In the genomic region with DNA sequence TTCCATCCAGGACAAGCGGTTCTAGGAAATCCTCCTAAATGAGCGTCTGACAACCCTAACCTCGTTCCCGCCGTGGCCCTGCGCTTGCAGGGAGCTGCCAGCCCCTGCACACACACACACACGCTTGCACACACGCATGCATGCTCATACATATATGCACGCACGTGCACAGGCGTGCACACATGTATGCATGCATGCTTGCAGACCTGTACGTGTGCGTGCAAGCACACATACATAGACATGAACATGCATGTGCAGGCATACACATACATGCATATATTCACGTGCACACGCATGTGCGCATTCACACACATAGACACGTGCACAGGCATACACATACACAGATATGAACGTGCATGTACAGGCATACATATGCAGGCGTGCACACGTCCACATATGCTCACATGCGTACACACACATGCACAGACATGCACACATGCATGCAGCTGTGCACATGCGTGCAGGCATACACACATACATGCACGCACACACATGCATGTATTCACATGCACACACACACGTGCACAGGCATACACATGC, we compare ENCODE assay signal across 22 cellular contexts. TPM values are rescaled to one million over a fixed set of nuclear protein-coding genes. Genes with fewer than 3 reads are reported as not detected.
A peak's percentile ranks its signal among the peaks of the same experiment; 100 is the strongest.
DNase-seq lines count a peak whose midpoint lies in the region; ATAC-seq and TF ChIP-seq lines count a peak whose summit lies in the region.
"Had no signal": no experiment of that assay in that cellular context is flagged by ENCODE, and none has a peak within 500 bp of the region (broad histone marks: within the 10 kb centered on the region; RNA-seq: fewer than 3 reads in every experiment).

No MANE protein-coding gene starts in this region.

- no peak overlapping the region for H3K4me3 Mint-ChIP-seq in glutamatergic neuron (ENCODE audit: unreplicated experiment)
- no peak overlapping the region for H3K4me3 Mint-ChIP-seq in CD4-positive, alpha-beta T cell
- H3K4me3 Mint-ChIP-seq: activated naive CD4-positive, alpha-beta T cell treated with anti-CD3 and anti-CD28 coated beads, Interleukin-2, amount 50 U/mL, for 24 hours; naive B cell; stimulated activated naive CD8-positive, alpha-beta T cell treated with anti-CD3 and anti-CD28 coated beads, Interleukin-15, Interleukin-2, amounts not matched to agents 100 ng/mL and 50 ng/mL, for 24 hours had no signal

- H3K36me3 Mint-ChIP-seq in glutamatergic neuron (ENCODE audit: unreplicated experiment) = no peaks in the 10 kb centered on the region
- peaks cover 10% of the 10 kb centered on the region for H3K36me3 Mint-ChIP-seq in CD4-positive, alpha-beta T cell (ENCODE audit: low read depth)
- H3K36me3 Mint-ChIP-seq: activated naive CD4-positive, alpha-beta T cell treated with anti-CD3 and anti-CD28 coated beads, Interleukin-2, amount 50 U/mL, for 24 hours; naive B cell had no signal

- peaks cover 9% of the 10 kb centered on the region for H3K4me1 Mint-ChIP-seq in glutamatergic neuron (ENCODE audit: low read depth, unreplicated experiment)
- H3K4me1 Mint-ChIP-seq in CD4-positive, alpha-beta T cell (ENCODE audit: low read depth) = peaks cover 4% of the 10 kb centered on the region

- no peaks in the 10 kb centered on the region for H3K27me3 ChIP-seq in osteoblast (ENCODE audit: insufficient read depth, low read length)
- H3K27me3 ChIP-seq in CD4-positive, alpha-beta T cell (ENCODE audit: control insufficient read depth, insufficient read depth, low read length) = no peaks in the 10 kb centered on the region
- H3K27me3 ChIP-seq: ascending aorta, transverse colon had no signal

- H3K4me3 ChIP-seq in HEK293 (ENCODE audit: low read depth, low read length) (no peak overlapping the region), osteoblast (ENCODE audit: insufficient read depth, low read length) (no peak overlapping the region)
- H3K4me3 ChIP-seq: prostate gland, smooth muscle cell, transverse colon had no signal

- no peak overlapping the region for H2AFZ ChIP-seq in osteoblast (ENCODE audit: low read length)

- H3K79me2 ChIP-seq in osteoblast (ENCODE audit: insufficient read depth, low read length) = peaks cover 81% of the 10 kb centered on the region

- no peaks in the 10 kb centered on the region for H3K9me3 Mint-ChIP-seq in glutamatergic neuron (ENCODE audit: unreplicated experiment)
- H3K9me3 Mint-ChIP-seq in CD4-positive, alpha-beta T cell = no peaks in the 10 kb centered on the region
- H3K9me3 Mint-ChIP-seq: activated naive CD4-positive, alpha-beta T cell treated with anti-CD3 and anti-CD28 coated beads, Interleukin-2, amount 50 U/mL, for 24 hours; naive B cell; stimulated activated naive CD8-positive, alpha-beta T cell treated with anti-CD3 and anti-CD28 coated beads, Interleukin-15, Interleukin-2, amounts not matched to agents 100 ng/mL and 50 ng/mL, for 24 hours had no signal

- CTCF ChIA-PET in HEK293 (lab: Yijun Ruan, JAX) = no interaction called here
- CTCF ChIA-PET in CD4-positive, alpha-beta T cell (lab: Charles Lee) = no interaction called here

- H3K9me3 ChIP-seq in HEK293 (ENCODE audit: control insufficient read depth, insufficient read depth, low read depth, low read length) = no peaks in the 10 kb centered on the region
- H3K9me3 ChIP-seq in osteoblast (ENCODE audit: low read depth, low read length) = no peaks in the 10 kb centered on the region
- H3K9me3 ChIP-seq in CD4-positive, alpha-beta T cell (ENCODE audit: control insufficient read depth, low read length) = no peaks in the 10 kb centered on the region
- H3K9me3 ChIP-seq: ascending aorta, prostate gland, transverse colon had no signal

- POLR2A ChIA-PET in HEK293 (lab: Yijun Ruan, JAX) = no interaction called here
- POLR2A ChIA-PET in CD4-positive, alpha-beta T cell (lab: Charles Lee) = interaction anchor here (0.9 kb wide), 1 partner anchor 10 kb away, joined by 3 read pairs; no protein-coding TSS in a partner anchor

- TF ChIP-seq CTCF in HEK293 (tag by site-specific recombination; IDR thresholded peaks at IDR 0.05) = no peak
- TF ChIP-seq CTCF in glutamatergic neuron (IDR thresholded peaks at IDR 0.05; ENCODE audit: partially characterized antibody, unreplicated experiment) = no peak
- no peak for TF ChIP-seq CTCF in osteoblast (IDR thresholded peaks at IDR 0.05; ENCODE audit: extremely low read depth, low read depth, low read length)
- no peak for TF ChIP-seq CTCF in omental fat pad (IDR thresholded peaks at IDR 0.05)
- no peak for TF ChIP-seq CTCF in CD4-positive, alpha-beta T cell (IDR thresholded peaks at IDR 0.05)

- peaks cover 58% of the 10 kb centered on the region for H4K20me1 ChIP-seq in osteoblast (ENCODE audit: insufficient read depth, low read length)

- H3K27ac ChIP-seq in HEK293 (ENCODE audit: extremely low read depth, low read depth, low read length) = no peak overlapping the region
- H3K27ac ChIP-seq in angular gyrus (ENCODE audit: low read depth, low read length) = peak overlapping the region; percentile 77
- no peak overlapping the region for H3K27ac ChIP-seq in osteoblast (ENCODE audit: low read depth, low read length)
- H3K27ac ChIP-seq in CD4-positive, alpha-beta T cell (ENCODE audit: low read depth, low read length) = no peak overlapping the region

- H3K4me2 ChIP-seq in osteoblast (ENCODE audit: insufficient read depth, low read length) = no peak overlapping the region

- H3K27ac Mint-ChIP-seq in glutamatergic neuron (ENCODE audit: unreplicated experiment) = peak overlapping the region; percentile 93
- no peak overlapping the region for H3K27ac Mint-ChIP-seq in CD4-positive, alpha-beta T cell
- H3K27ac Mint-ChIP-seq: activated naive CD4-positive, alpha-beta T cell treated with anti-CD3 and anti-CD28 coated beads, Interleukin-2, amount 50 U/mL, for 24 hours; stimulated activated naive CD8-positive, alpha-beta T cell treated with anti-CD3 and anti-CD28 coated beads, Interleukin-15, Interleukin-2, amounts not matched to agents 100 ng/mL and 50 ng/mL, for 24 hours had no signal

- H3K36me3 ChIP-seq in HEK293 (ENCODE audit: control insufficient read depth in 2 of 2, insufficient read depth in 1 of 2, low read length in 2 of 2) = peaks cover 0 to 30% of the 10 kb centered on the region in 2 experiments; a peak in 2 of 3 replicates
- peaks cover 55% of the 10 kb centered on the region for H3K36me3 ChIP-seq in osteoblast (ENCODE audit: insufficient read depth, low read length)

- DNase-seq in glutamatergic neuron (no peak), osteoblast (ENCODE audit: insufficient read length, low spot score, missing footprints) (peak; percentile 65), T-helper 2 cell (no peak), omental fat pad (ENCODE audit: low spot score) (no peak)
- DNase-seq in activated CD4-positive, CD25-positive, alpha-beta regulatory T cell (lab: John Stamatoyannopoulos, UW) = no peak
- DNase-seq in CD4-positive, alpha-beta T cell = no peak
- DNase-seq: DND-41; effector memory CD4-positive, alpha-beta T cell; naive B cell; RPMI8226; stimulated activated CD4-positive, alpha-beta T cell treated with anti-CD3 and anti-CD28 coated beads, Interleukin-2, amount 100 ng/mL, for 48 hours; transverse colon had no signal

- intact Hi-C loops in CD4-positive, alpha-beta T cell (cut with DNase I, micrococcal nuclease) = no loop called here

- no peak for ATAC-seq in omental fat pad (ENCODE audit: low FRiP score)
- no peak for ATAC-seq in CD4-positive, alpha-beta T cell (ENCODE audit: poor library complexity)

- peaks cover 1% of the 10 kb centered on the region for H3K27me3 Mint-ChIP-seq in glutamatergic neuron (ENCODE audit: unreplicated experiment)
- H3K27me3 Mint-ChIP-seq in CD4-positive, alpha-beta T cell = no peaks in the 10 kb centered on the region
- H3K27me3 Mint-ChIP-seq: activated naive CD4-positive, alpha-beta T cell treated with anti-CD3 and anti-CD28 coated beads, Interleukin-2, amount 50 U/mL, for 24 hours; naive B cell; stimulated activated naive CD8-positive, alpha-beta T cell treated with anti-CD3 and anti-CD28 coated beads, Interleukin-15, Interleukin-2, amounts not matched to agents 100 ng/mL and 50 ng/mL, for 24 hours had no signal

- no peaks in the 10 kb centered on the region for H3K4me1 ChIP-seq in HEK293 (ENCODE audit: control insufficient read depth, insufficient read depth, low read length)
- H3K4me1 ChIP-seq in osteoblast (ENCODE audit: insufficient read depth, low read length) = no peaks in the 10 kb centered on the region
- H3K4me1 ChIP-seq: prostate gland had no signal

TF ChIP-seq in HEK293, 187 proteins besides CTCF, POLR2A, EP300 and RAD21 (continues in another document):
- TF ChIP-seq ZNF776 (tag by site-specific recombination; IDR thresholded peaks at IDR 0.05; ENCODE audit: borderline replicate concordance) = no peak
- peak; percentile 17; the same call in 1 of the 2 replicates for TF ChIP-seq FEZF1 (tag by site-specific recombination; IDR thresholded peaks at IDR 0.05)
- no peak for TF ChIP-seq ZNF677 (tag by site-specific recombination; IDR thresholded peaks at IDR 0.05)
- TF ChIP-seq ZNF394 (tag by site-specific recombination; IDR thresholded peaks at IDR 0.05; ENCODE audit: borderline replicate concordance) = no peak
- no peak for TF ChIP-seq ZIC2 (tag by site-specific recombination; IDR thresholded peaks at IDR 0.05)
- TF ChIP-seq, protein P1, sequence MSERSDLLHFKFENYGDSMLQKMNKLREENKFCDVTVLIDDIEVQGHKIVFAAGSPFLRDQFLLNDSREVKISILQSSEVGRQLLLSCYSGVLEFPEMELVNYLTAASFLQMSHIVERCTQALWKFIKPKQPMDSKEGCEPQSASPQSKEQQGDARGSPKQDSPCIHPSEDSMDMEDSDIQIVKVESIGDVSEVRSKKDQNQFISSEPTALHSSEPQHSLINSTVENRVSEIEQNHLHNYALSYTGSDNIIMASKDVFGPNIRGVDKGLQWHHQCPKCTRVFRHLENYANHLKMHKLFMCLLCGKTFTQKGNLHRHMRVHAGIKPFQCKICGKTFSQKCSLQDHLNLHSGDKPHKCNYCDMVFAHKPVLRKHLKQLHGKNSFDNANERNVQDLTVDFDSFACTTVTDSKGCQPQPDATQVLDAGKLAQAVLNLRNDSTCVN (tag by site-specific recombination; optimal IDR thresholded peaks at IDR 0.05) = peak; percentile 25

RNA-seq across cellular contexts. Expression of a gene that starts 35.6 kb away (rescaled TPM):
- not detected for total RNA-seq in glutamatergic neuron (ENCODE audit: unreplicated experiment)
- total RNA-seq in osteoblast = not detected in 2 replicates
- total RNA-seq in omental fat pad = not detected
- total RNA-seq in CD4-positive, alpha-beta T cell = not detected
- total RNA-seq: ascending aorta, H4, lung microvascular endothelial cell, NCI-H460 had no signal

RNA-seq across cellular contexts. Expression of a gene that starts 38.5 kb away (rescaled TPM):
- total RNA-seq in glutamatergic neuron (ENCODE audit: unreplicated experiment) = not detected
- total RNA-seq in osteoblast = not detected in 2 replicates
- not detected for total RNA-seq in omental fat pad
- not detected for total RNA-seq in CD4-positive, alpha-beta T cell
- total RNA-seq: ascending aorta, H4, lung microvascular endothelial cell, NCI-H460, smooth muscle cell had no signal

RNA-seq across cellular contexts. Expression of a gene that starts 55.7 kb away (rescaled TPM):
- total RNA-seq in glutamatergic neuron (ENCODE audit: unreplicated experiment) = 8.5 TPM
- 7.7 and 8.3 TPM in 2 replicates for total RNA-seq in osteoblast
- total RNA-seq in omental fat pad = 10 to 100 TPM; 11.7 to 28.1 (median 13.0) TPM
- total RNA-seq in CD4-positive, alpha-beta T cell = 1 to 10 TPM; 3.9 to 4.7 TPM
